Comparison of ENCODE assay signal across 1 cellular context in genomic region chr16:27223701-27224100, GRCh38.
TF ChIP-seq lines count a peak whose summit lies in the region.

No MANE protein-coding gene starts in this region.

TF ChIP-seq in GM23338, 12 proteins besides CTCF, POLR2A, EP300 and RAD21 (continued from another document):
- TF ChIP-seq ZNF462 (CRISPR knock-in tag; IDR thresholded peaks at IDR 0.05) (no peak), POLR2AphosphoS5 (IDR thresholded peaks at IDR 0.05; ENCODE audit: low read depth) (no peak), CREB1 (CRISPR knock-in tag; IDR thresholded peaks at IDR 0.05; ENCODE audit: low read depth) (no peak), EZH2 (IDR thresholded peaks at IDR 0.05; ENCODE audit: low read depth, unreplicated experiment) (no peak), ETS1 (IDR thresholded peaks at IDR 0.05) (no peak), STAT1 (IDR thresholded peaks at IDR 0.05; ENCODE audit: unreplicated experiment) (no peak), NANOG (IDR thresholded peaks at IDR 0.05; ENCODE audit: borderline replicate concordance) (no peak), REST (IDR thresholded peaks at IDR 0.05; ENCODE audit: unreplicated experiment) (no peak), EZH2phosphoT487 (IDR thresholded peaks at IDR 0.05; ENCODE audit: unreplicated experiment) (no peak)
TF ChIP-seq in GM23338: peak in this region for 0.
